Comparison of ENCODE assay signal across 20 cellular contexts in genomic region chr19:18363787-18364186, GRCh38. TPM values are rescaled to one million over a fixed set of nuclear protein-coding genes. Genes with fewer than 3 reads are reported as not detected.
A peak's percentile ranks its signal among the peaks of the same experiment; 100 is the strongest.
DNase-seq lines count a peak whose midpoint lies in the region; ATAC-seq, FAIRE-seq and TF ChIP-seq lines count a peak whose summit lies in the region.
"Had no signal": no experiment of that assay in that cellular context is flagged by ENCODE, and none has a peak within 500 bp of the region (broad histone marks: within the 10 kb centered on the region; RNA-seq: fewer than 3 reads in every experiment).

No MANE protein-coding gene starts in this region.

- H3K36me3 ChIP-seq in mammary epithelial cell (ENCODE audit: insufficient read depth, low read length) (no peaks in the 10 kb centered on the region), ovary (no peaks in the 10 kb centered on the region)

- H3K27me3 Mint-ChIP-seq in MCF 10A (ENCODE audit: insufficient read depth, unreplicated experiment): no peaks in the 10 kb centered on the region
- H3K27me3 Mint-ChIP-seq in dendritic cell treated with granulocyte-macrophage colony-stimulating factor and Interleukin-4, amounts not matched to agents 40 ng/mL and 50 ng/mL, for 4 days: no peaks in the 10 kb centered on the region
- H3K27me3 Mint-ChIP-seq: activated CD4-positive, alpha-beta memory T cell treated with anti-CD3 and anti-CD28 coated beads for 36 hours had no signal

- CTCF ChIA-PET in MCF 10A (lab: Yijun Ruan, JAX) (interaction anchor here (1.3 to 3.8 kb wide), 5 partner anchors 14 to 55 kb away, joined by 3 to 22 read pairs (median 6); partner anchors contain the start of gene SSBP4), mammary epithelial cell (lab: Charles Lee; ENCODE audit: low non-redundant PET) (no interaction called here)

- no peaks in the 10 kb centered on the region for H4K20me1 ChIP-seq in mammary epithelial cell (ENCODE audit: insufficient read depth, low read length)

- POLR2A ChIA-PET in MCF 10A (lab: Yijun Ruan, JAX): interaction anchor here (0.6 to 4.2 kb wide), 5 partner anchors 13 to 343 kb away, joined by 3 to 44 read pairs (median 4); partner anchors contain the start of genes GDF15 and SSBP4

- H3K27me3 ChIP-seq in mammary epithelial cell (ENCODE audit: insufficient read depth, low read length) (no peaks in the 10 kb centered on the region), ovary (no peaks in the 10 kb centered on the region)
- H3K27me3 ChIP-seq: MG63 had no signal

- peak overlapping the region; percentile 97 for H3K27ac Mint-ChIP-seq in MCF 10A (ENCODE audit: low read depth, unreplicated experiment)
- H3K27ac Mint-ChIP-seq in dendritic cell treated with granulocyte-macrophage colony-stimulating factor and Interleukin-4, amounts not matched to agents 40 ng/mL and 50 ng/mL, for 4 days: peak overlapping the region; percentile 75
- H3K27ac Mint-ChIP-seq: activated CD4-positive, alpha-beta memory T cell treated with anti-CD3 and anti-CD28 coated beads for 36 hours; activated T-helper 1 cell treated with anti-CD3 and anti-CD28 coated beads, Interleukin-12 subunit alpha, Interleukin-12 subunit beta, Interleukin-2, Interleukin-4 antibody, amounts not matched to agents 30 ng/mL and 10 ng/mL and 1 ng/mL, durations not matched to agents 14 hours and 24 hours and 36 hours had no signal

- no peak overlapping the region for H3K4me3 ChIP-seq in mammary epithelial cell (replicated peaks in 1 of 3; ENCODE audit: insufficient read depth in 1 of 3, low read depth in 2 of 3, low read length in 3 of 3)
- H3K4me3 ChIP-seq in ovary: no peak overlapping the region
- H3K4me3 ChIP-seq: MG63, mucosa of descending colon had no signal

- DNase-seq in MCF 10A (ENCODE audit: unreplicated experiment) (no peak), mammary epithelial cell (no peak), ovary (peak in 3 of 5 donors; percentile 34 to 56 (median 36)), NOMO-1 treated with DMSO at 0.1 percent for 48 hours (lab: John Stamatoyannopoulos, UW; ENCODE audit: unreplicated experiment) (no peak), RCC 7860 (ENCODE audit: low spot score) (no peak)
- DNase-seq: activated CD4-positive, alpha-beta memory T cell treated with anti-CD3 and anti-CD28 coated beads for 36 hours; amniotic stem cell; MG63; mucosa of descending colon; NCI-H2029; NCI-H774; stimulated activated CD4-positive, alpha-beta T cell treated with anti-CD3 and anti-CD28 coated beads, Interleukin-2, amount 100 ng/mL, for 24 hours; stimulated activated CD8-positive, alpha-beta memory T cell treated with anti-CD3 and anti-CD28 coated beads, Interleukin-4, amount 100 ng/mL, for 48 hours had no signal

- H3K4me1 ChIP-seq in mammary epithelial cell (ENCODE audit: insufficient read depth, low read length) (peaks cover 19% of the 10 kb centered on the region), ovary (ENCODE audit: insufficient read depth) (peaks cover 6% of the 10 kb centered on the region)

- in situ Hi-C loops in mammary epithelial cell (cut with MboI; ENCODE audit: low sequenced_read_pairs in 2 of 2): no loop called here

- FAIRE-seq in RCC 7860 (lab: Jason Lieb, UNC): no peak
- FAIRE-seq: H54 had no signal

- dilution Hi-C loops in mammary epithelial cell (cut with HindIII; ENCODE audit: low sequenced_read_pairs): no loop called here

- no peaks in the 10 kb centered on the region for H3K79me2 ChIP-seq in mammary epithelial cell (ENCODE audit: insufficient read depth, low read length)

- WGBS in mammary epithelial cell (ENCODE audit: low coverage, missing lambda C conversion rate): 100% methylated on average over 5 of the region's 6 CpGs
- 19 to 43% (median 24%) methylated on average over 6 of the region's 6 CpGs for WGBS in ovary, 3 donors

- TF ChIP-seq EP300 in ovary (IDR thresholded peaks at IDR 0.05): no peak

- no peak overlapping the region for H3K4me2 ChIP-seq in mammary epithelial cell (ENCODE audit: insufficient read depth, low read depth, low read length)

- no peaks in the 10 kb centered on the region for H3K36me3 Mint-ChIP-seq in MCF 10A (ENCODE audit: insufficient read depth, unreplicated experiment)
- H3K36me3 Mint-ChIP-seq in dendritic cell treated with granulocyte-macrophage colony-stimulating factor and Interleukin-4, amounts not matched to agents 40 ng/mL and 50 ng/mL, for 4 days (ENCODE audit: low read depth): peaks cover 72% of the 10 kb centered on the region

- intact Hi-C loops in MCF 10A (cut with micrococcal nuclease): no loop called here
- intact Hi-C loops in mammary epithelial cell (cut with micrococcal nuclease): loop anchor here (2.0 kb wide), 1 partner anchor 15 kb away; no protein-coding TSS in a partner anchor
- intact Hi-C loops in dendritic cell treated with granulocyte-macrophage colony-stimulating factor and Interleukin-4, amounts not matched to agents 40 ng/mL and 50 ng/mL, for 4 days (cut with micrococcal nuclease): no loop called here
- intact Hi-C loops in ovary (cut with DNase I): no loop called here

- no peak overlapping the region for H2AFZ ChIP-seq in mammary epithelial cell (ENCODE audit: low read depth, low read length)

- no peaks in the 10 kb centered on the region for H3K9me3 ChIP-seq in mammary epithelial cell (replicated peaks; ENCODE audit: insufficient read depth, low read length)
- H3K9me3 ChIP-seq in ovary: no peaks in the 10 kb centered on the region
- H3K9me3 ChIP-seq: MG63, mucosa of descending colon had no signal

- no peak overlapping the region for H3K4me3 Mint-ChIP-seq in MCF 10A (ENCODE audit: unreplicated experiment)
- H3K4me3 Mint-ChIP-seq in dendritic cell treated with granulocyte-macrophage colony-stimulating factor and Interleukin-4, amounts not matched to agents 40 ng/mL and 50 ng/mL, for 4 days: no peak overlapping the region
- H3K4me3 Mint-ChIP-seq: activated CD4-positive, alpha-beta memory T cell treated with anti-CD3 and anti-CD28 coated beads for 36 hours; activated T-helper 1 cell treated with anti-CD3 and anti-CD28 coated beads, Interleukin-12 subunit alpha, Interleukin-12 subunit beta, Interleukin-2, Interleukin-4 antibody, amounts not matched to agents 30 ng/mL and 10 ng/mL and 1 ng/mL, durations not matched to agents 14 hours and 24 hours and 36 hours had no signal

- no TSS peak for BruUV-seq in MCF 10A (replicated peaks; lab: Mats Ljungman, UMichigan)
- BruUV-seq in mammary epithelial cell (replicated peaks; lab: Mats Ljungman, UMichigan): no TSS peak

- H3K27ac ChIP-seq in mammary epithelial cell (ENCODE audit: insufficient read depth, low read depth, low read length) (no peak overlapping the region), ovary (peak overlapping the region; percentile 58 to 95)

- no peak for TF ChIP-seq POLR2A in ovary (IDR thresholded peaks at IDR 0.05)

- no peak for ATAC-seq in HG03439 (IDR thresholded peaks at IDR 0.05; ENCODE audit: unreplicated experiment)
- no peak for ATAC-seq in HG02938 (IDR thresholded peaks at IDR 0.05; ENCODE audit: unreplicated experiment)

- H3K9me3 Mint-ChIP-seq in MCF 10A (ENCODE audit: unreplicated experiment): no peaks in the 10 kb centered on the region
- no peaks in the 10 kb centered on the region for H3K9me3 Mint-ChIP-seq in dendritic cell treated with granulocyte-macrophage colony-stimulating factor and Interleukin-4, amounts not matched to agents 40 ng/mL and 50 ng/mL, for 4 days
- H3K9me3 Mint-ChIP-seq: activated CD4-positive, alpha-beta memory T cell treated with anti-CD3 and anti-CD28 coated beads for 36 hours; activated T-helper 1 cell treated with anti-CD3 and anti-CD28 coated beads, Interleukin-12 subunit alpha, Interleukin-12 subunit beta, Interleukin-2, Interleukin-4 antibody, amounts not matched to agents 30 ng/mL and 10 ng/mL and 1 ng/mL, durations not matched to agents 14 hours and 24 hours and 36 hours had no signal

- peaks cover 19% of the 10 kb centered on the region for H3K4me1 Mint-ChIP-seq in MCF 10A (ENCODE audit: insufficient read depth, unreplicated experiment)
- peaks cover 44% of the 10 kb centered on the region for H3K4me1 Mint-ChIP-seq in dendritic cell treated with granulocyte-macrophage colony-stimulating factor and Interleukin-4, amounts not matched to agents 40 ng/mL and 50 ng/mL, for 4 days (ENCODE audit: low read depth)

- H3K9ac ChIP-seq in mammary epithelial cell (ENCODE audit: insufficient read depth, low read length): no peak overlapping the region

- TF ChIP-seq CTCF in MCF 10A (IDR thresholded peaks at IDR 0.05; ENCODE audit: unreplicated experiment): no peak
- TF ChIP-seq CTCF in mammary epithelial cell (conservative IDR thresholded peaks at IDR 0.05 in 1 of 2, IDR thresholded peaks at IDR 0.05 in 1 of 2; ENCODE audit: extremely low read depth in 1 of 2, insufficient read depth in 1 of 2, low read depth in 1 of 2, low read length in 2 of 2): no peak
- no peak for TF ChIP-seq CTCF in ovary (IDR thresholded peaks at IDR 0.05)

RNA-seq across cellular contexts. Expression of gene GDF15, which starts 22.2 kb away (rescaled TPM):
- 193 and 288 TPM in 2 replicates for total RNA-seq in MCF 10A (2022)
- total RNA-seq in mammary epithelial cell: 10 to 100 TPM; 78.7 to 93.2 TPM
- 21.2 TPM for polyA plus RNA-seq in mammary epithelial cell
- polyA minus RNA-seq in mammary epithelial cell: 1.8 TPM
- 10 to 100 TPM in 2 of 7 donors, 1 to 10 TPM in 5; 1.5 to 20.9 (median 3.7) TPM for total RNA-seq in ovary
- polyA plus RNA-seq in ovary: 1 to 10 TPM in 1 of 2 donors, under 1 TPM in 1; 0.67 to 2.7 TPM
- total RNA-seq: activated CD4-positive, alpha-beta memory T cell treated with anti-CD3 and anti-CD28 coated beads for 36 hours; activated T-helper 1 cell treated with anti-CD3 and anti-CD28 coated beads, Interleukin-12 subunit alpha, Interleukin-12 subunit beta, Interleukin-2, Interleukin-4 antibody, amounts not matched to agents 30 ng/mL and 10 ng/mL and 1 ng/mL, durations not matched to agents 14 hours and 24 hours and 36 hours had no signal

RNA-seq across cellular contexts. Expression of gene PGPEP1, which starts 23.4 kb away (rescaled TPM):
- total RNA-seq in MCF 10A (2022): 6.5 and 11.9 TPM in 2 replicates
- 10 to 100 TPM; 16.3 to 18.7 TPM for total RNA-seq in mammary epithelial cell
- 4.5 TPM for polyA plus RNA-seq in mammary epithelial cell
- 7.3 TPM for polyA minus RNA-seq in mammary epithelial cell
- 10 to 100 TPM in 6 of 7 donors, 1 to 10 TPM in 1; 9.3 to 64.5 (median 50.3) TPM for total RNA-seq in ovary
- polyA plus RNA-seq in ovary: 10 to 100 TPM; 13.8 to 16.9 TPM

RNA-seq across cellular contexts. Expression of gene LRRC25, which starts 33.6 kb away (rescaled TPM):
- total RNA-seq in MCF 10A (2022) (not detected in 2 replicates), mammary epithelial cell (not detected), ovary (1 to 10 TPM; 1.8 to 9.2 (median 2.4) TPM)
- polyA plus RNA-seq in mammary epithelial cell (not detected), ovary (1 to 10 TPM; 1.4 to 3.2 TPM)
- polyA minus RNA-seq in mammary epithelial cell: not detected
- total RNA-seq: activated CD4-positive, alpha-beta memory T cell treated with anti-CD3 and anti-CD28 coated beads for 36 hours; activated T-helper 1 cell treated with anti-CD3 and anti-CD28 coated beads, Interleukin-12 subunit alpha, Interleukin-12 subunit beta, Interleukin-2, Interleukin-4 antibody, amounts not matched to agents 30 ng/mL and 10 ng/mL and 1 ng/mL, durations not matched to agents 14 hours and 24 hours and 36 hours; dermis microvascular lymphatic vessel endothelial cell; pulmonary artery endothelial cell had no signal

RNA-seq across cellular contexts. Expression of gene LSM4, which starts 40.9 kb away (rescaled TPM):
- total RNA-seq in MCF 10A (2022): 172 and 193 TPM in 2 replicates
- 100 to 1,000 TPM; 127 to 182 TPM for total RNA-seq in mammary epithelial cell
- 215 TPM for polyA plus RNA-seq in mammary epithelial cell
- 63.3 TPM for polyA minus RNA-seq in mammary epithelial cell
- 100 to 1,000 TPM in 1 of 7 donors, 10 to 100 TPM in 6; 45.0 to 121 (median 77.3) TPM for total RNA-seq in ovary
- 10 to 100 TPM; 38.3 to 66.0 TPM for polyA plus RNA-seq in ovary

RNA-seq across cellular contexts. Expression of gene SSBP4, which starts 55.4 kb away (rescaled TPM):
- total RNA-seq in MCF 10A (2022) (22.3 and 26.3 TPM in 2 replicates), mammary epithelial cell (10 to 100 TPM; 34.0 to 41.0 TPM), ovary (100 to 1,000 TPM in 2 of 7 donors, 10 to 100 TPM in 5; 58.9 to 124 (median 88.3) TPM)
- polyA plus RNA-seq in mammary epithelial cell (14.3 TPM), ovary (10 to 100 TPM in 1 of 2 donors, 1 to 10 TPM in 1; 4.6 to 90.3 TPM)
- polyA minus RNA-seq in mammary epithelial cell: 1.7 TPM

Comparison
In these comparisons a context has a peak if more than half of its experiments do, and no peak if none do; other contexts are left out.
1. DNase-seq: peak in ovary (3 of 5); none in MCF 10A (single experiment), mammary epithelial cell (single experiment), NOMO-1 treated with DMSO at 0.1 percent for 48 hours (single experiment) and RCC 7860 (single experiment).